ENCODE assay signal across 1 cellular context in the genomic region with DNA sequence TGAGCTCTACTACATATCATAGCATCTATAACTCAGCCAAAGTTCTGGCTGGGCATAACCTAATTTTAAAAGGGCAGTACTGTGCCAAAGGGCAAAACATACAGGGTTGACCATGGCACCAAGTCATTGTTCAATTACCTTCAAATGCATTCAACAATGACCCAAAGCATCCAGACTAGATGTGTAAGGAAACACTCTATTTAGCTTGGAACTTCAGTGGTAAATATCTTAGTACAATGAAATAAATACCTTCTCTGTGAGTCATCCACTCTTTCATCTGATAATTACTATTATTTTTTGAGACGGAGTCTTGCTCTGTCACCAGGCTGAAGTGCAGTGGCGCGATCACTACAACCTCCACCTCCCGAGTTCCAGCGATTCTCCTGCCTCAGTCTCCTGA.
TF ChIP-seq lines count a peak whose summit lies in the region.

No MANE protein-coding gene starts in this region.

TF ChIP-seq in GM23338, 12 proteins besides CTCF, POLR2A, EP300 and RAD21:
- TF ChIP-seq, protein P1, sequence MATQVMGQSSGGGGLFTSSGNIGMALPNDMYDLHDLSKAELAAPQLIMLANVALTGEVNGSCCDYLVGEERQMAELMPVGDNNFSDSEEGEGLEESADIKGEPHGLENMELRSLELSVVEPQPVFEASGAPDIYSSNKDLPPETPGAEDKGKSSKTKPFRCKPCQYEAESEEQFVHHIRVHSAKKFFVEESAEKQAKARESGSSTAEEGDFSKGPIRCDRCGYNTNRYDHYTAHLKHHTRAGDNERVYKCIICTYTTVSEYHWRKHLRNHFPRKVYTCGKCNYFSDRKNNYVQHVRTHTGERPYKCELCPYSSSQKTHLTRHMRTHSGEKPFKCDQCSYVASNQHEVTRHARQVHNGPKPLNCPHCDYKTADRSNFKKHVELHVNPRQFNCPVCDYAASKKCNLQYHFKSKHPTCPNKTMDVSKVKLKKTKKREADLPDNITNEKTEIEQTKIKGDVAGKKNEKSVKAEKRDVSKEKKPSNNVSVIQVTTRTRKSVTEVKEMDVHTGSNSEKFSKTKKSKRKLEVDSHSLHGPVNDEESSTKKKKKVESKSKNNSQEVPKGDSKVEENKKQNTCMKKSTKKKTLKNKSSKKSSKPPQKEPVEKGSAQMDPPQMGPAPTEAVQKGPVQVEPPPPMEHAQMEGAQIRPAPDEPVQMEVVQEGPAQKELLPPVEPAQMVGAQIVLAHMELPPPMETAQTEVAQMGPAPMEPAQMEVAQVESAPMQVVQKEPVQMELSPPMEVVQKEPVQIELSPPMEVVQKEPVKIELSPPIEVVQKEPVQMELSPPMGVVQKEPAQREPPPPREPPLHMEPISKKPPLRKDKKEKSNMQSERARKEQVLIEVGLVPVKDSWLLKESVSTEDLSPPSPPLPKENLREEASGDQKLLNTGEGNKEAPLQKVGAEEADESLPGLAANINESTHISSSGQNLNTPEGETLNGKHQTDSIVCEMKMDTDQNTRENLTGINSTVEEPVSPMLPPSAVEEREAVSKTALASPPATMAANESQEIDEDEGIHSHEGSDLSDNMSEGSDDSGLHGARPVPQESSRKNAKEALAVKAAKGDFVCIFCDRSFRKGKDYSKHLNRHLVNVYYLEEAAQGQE (IDR thresholded peaks at IDR 0.05; ENCODE audit: unreplicated experiment) = no peak
- no peak for TF ChIP-seq ZNF331 (CRISPR knock-in tag; IDR thresholded peaks at IDR 0.05; ENCODE audit: low read depth)
- TF ChIP-seq JUNB (IDR thresholded peaks at IDR 0.05; ENCODE audit: unreplicated experiment) = no peak
- TF ChIP-seq, protein P2, sequence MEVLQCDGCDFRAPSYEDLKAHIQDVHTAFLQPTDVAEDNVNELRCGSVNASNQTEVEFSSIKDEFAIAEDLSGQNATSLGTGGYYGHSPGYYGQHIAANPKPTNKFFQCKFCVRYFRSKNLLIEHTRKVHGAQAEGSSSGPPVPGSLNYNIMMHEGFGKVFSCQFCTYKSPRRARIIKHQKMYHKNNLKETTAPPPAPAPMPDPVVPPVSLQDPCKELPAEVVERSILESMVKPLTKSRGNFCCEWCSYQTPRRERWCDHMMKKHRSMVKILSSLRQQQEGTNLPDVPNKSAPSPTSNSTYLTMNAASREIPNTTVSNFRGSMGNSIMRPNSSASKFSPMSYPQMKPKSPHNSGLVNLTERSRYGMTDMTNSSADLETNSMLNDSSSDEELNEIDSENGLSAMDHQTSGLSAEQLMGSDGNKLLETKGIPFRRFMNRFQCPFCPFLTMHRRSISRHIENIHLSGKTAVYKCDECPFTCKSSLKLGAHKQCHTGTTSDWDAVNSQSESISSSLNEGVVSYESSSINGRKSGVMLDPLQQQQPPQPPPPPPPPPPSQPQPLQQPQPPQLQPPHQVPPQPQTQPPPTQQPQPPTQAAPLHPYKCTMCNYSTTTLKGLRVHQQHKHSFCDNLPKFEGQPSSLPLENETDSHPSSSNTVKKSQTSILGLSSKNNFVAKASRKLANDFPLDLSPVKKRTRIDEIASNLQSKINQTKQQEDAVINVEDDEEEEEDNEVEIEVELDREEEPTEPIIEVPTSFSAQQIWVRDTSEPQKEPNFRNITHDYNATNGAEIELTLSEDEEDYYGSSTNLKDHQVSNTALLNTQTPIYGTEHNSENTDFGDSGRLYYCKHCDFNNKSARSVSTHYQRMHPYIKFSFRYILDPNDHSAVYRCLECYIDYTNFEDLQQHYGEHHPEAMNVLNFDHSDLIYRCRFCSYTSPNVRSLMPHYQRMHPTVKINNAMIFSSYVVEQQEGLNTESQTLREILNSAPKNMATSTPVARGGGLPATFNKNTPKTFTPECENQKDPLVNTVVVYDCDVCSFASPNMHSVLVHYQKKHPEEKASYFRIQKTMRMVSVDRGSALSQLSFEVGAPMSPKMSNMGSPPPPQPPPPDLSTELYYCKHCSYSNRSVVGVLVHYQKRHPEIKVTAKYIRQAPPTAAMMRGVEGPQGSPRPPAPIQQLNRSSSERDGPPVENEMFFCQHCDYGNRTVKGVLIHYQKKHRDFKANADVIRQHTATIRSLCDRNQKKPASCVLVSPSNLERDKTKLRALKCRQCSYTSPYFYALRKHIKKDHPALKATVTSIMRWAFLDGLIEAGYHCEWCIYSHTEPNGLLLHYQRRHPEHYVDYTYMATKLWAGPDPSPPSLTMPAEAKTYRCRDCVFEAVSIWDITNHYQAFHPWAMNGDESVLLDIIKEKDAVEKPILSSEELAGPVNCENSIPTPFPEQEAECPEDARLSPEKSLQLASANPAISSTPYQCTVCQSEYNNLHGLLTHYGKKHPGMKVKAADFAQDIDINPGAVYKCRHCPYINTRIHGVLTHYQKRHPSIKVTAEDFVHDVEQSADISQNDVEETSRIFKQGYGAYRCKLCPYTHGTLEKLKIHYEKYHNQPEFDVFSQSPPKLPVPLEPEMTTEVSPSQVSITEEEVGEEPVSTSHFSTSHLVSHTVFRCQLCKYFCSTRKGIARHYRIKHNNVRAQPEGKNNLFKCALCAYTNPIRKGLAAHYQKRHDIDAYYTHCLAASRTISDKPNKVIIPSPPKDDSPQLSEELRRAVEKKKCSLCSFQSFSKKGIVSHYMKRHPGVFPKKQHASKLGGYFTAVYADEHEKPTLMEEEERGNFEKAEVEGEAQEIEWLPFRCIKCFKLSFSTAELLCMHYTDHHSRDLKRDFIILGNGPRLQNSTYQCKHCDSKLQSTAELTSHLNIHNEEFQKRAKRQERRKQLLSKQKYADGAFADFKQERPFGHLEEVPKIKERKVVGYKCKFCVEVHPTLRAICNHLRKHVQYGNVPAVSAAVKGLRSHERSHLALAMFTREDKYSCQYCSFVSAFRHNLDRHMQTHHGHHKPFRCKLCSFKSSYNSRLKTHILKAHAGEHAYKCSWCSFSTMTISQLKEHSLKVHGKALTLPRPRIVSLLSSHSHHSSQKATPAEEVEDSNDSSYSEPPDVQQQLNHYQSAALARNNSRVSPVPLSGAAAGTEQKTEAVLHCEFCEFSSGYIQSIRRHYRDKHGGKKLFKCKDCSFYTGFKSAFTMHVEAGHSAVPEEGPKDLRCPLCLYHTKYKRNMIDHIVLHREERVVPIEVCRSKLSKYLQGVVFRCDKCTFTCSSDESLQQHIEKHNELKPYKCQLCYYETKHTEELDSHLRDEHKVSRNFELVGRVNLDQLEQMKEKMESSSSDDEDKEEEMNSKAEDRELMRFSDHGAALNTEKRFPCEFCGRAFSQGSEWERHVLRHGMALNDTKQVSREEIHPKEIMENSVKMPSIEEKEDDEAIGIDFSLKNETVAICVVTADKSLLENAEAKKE (CRISPR knock-in tag; IDR thresholded peaks at IDR 0.05) = no peak
- no peak for TF ChIP-seq NANOG (IDR thresholded peaks at IDR 0.05; ENCODE audit: borderline replicate concordance)
- TF ChIP-seq EZH2 (IDR thresholded peaks at IDR 0.05; ENCODE audit: low read depth, unreplicated experiment) = no peak
